8 cellular contexts compared by ENCODE assay signal in genomic region chr10:37976880-37977203, GRCh38. TPM values are rescaled to one million over a fixed set of nuclear protein-coding genes. Genes with fewer than 3 reads are reported as not detected.
DNase-seq lines count a peak whose midpoint lies in the region; ATAC-seq and TF ChIP-seq lines count a peak whose summit lies in the region.

No MANE protein-coding gene starts in this region.

- H3K4me1 ChIP-seq in BLaER1 treated with 17β-estradiol and CSF1 and Interleukin-3, amounts not matched to agents 10 nM and 100 nM, result peaks cover 10 to 22% (median 14%) of the 10 kb centered on the region in 10 experiments

- peak overlapping the region; percentile 45 to 94 (median 67) for H3K4me2 ChIP-seq in BLaER1 treated with 17β-estradiol and CSF1 and Interleukin-3, amounts not matched to agents 10 nM and 100 nM

- peak overlapping the region; percentile 72 to 95 (median 80) for H3K4me3 ChIP-seq in BLaER1 treated with 17β-estradiol and CSF1 and Interleukin-3, amounts not matched to agents 10 nM and 100 nM
- H3K4me3 ChIP-seq in cardiac fibroblast (replicated peaks in 1 of 2; ENCODE audit: low read depth in 2 of 2, low read length in 2 of 2), result peak overlapping the region; percentile 71 to 76

- peaks cover 1 to 20% (median 12%) of the 10 kb centered on the region in 11 experiments; a peak in 19 of 22 replicates for H3K9me3 ChIP-seq in BLaER1 treated with 17β-estradiol and CSF1 and Interleukin-3, amounts not matched to agents 10 nM and 100 nM (replicated peaks in 1 of 11)

- TF ChIP-seq CTCF in cardiac fibroblast (IDR thresholded peaks at IDR 0.05; ENCODE audit: low read depth, low read length) (no peak), GM13976 (IDR thresholded peaks at IDR 0.05; ENCODE audit: borderline replicate concordance, control extremely low read depth, extremely low read depth, insufficient read depth, missing control alignments) (no peak)

- H3K9me3 Mint-ChIP-seq in natural killer cell treated with Interleukin-12 subunit alpha and Interleukin-12 subunit beta and Interleukin-15 and Interleukin-18, amount 100 ng/mL, for 72 hours, result no peaks in the 10 kb centered on the region

- in situ Hi-C loops in GM13976 (cut with MboI; ENCODE audit: low sequenced_read_pairs, unreplicated experiment), result no loop called here

- H3K27me3 ChIP-seq in BLaER1 treated with 17β-estradiol and CSF1 and Interleukin-3, amounts not matched to agents 10 nM and 100 nM, result no peaks in the 10 kb centered on the region

- H3K36me3 ChIP-seq in BLaER1 treated with 17β-estradiol and CSF1 and Interleukin-3, amounts not matched to agents 10 nM and 100 nM, result peaks cover 0 to under 1% (median 0%) of the 10 kb centered on the region in 11 experiments; a peak in 1 of 22 replicates

- H3K4me1 Mint-ChIP-seq in natural killer cell treated with Interleukin-12 subunit alpha and Interleukin-12 subunit beta and Interleukin-15 and Interleukin-18, amount 100 ng/mL, for 72 hours (ENCODE audit: low read depth in 2 of 2), result peaks cover 15 to 18% of the 10 kb centered on the region in 2 donors

- H3K27ac ChIP-seq in BLaER1 treated with 17β-estradiol and CSF1 and Interleukin-3, amounts not matched to agents 10 nM and 100 nM, result peak overlapping the region in 9 of 11 experiments; percentile 85 to 97 (median 90); a peak in 16 of 22 replicates

- no peaks in the 10 kb centered on the region for H4K20me1 ChIP-seq in BLaER1 treated with 17β-estradiol and CSF1 and Interleukin-3, amounts not matched to agents 10 nM and 100 nM

- peak overlapping the region; percentile 84 to 92 for H3K27ac Mint-ChIP-seq in natural killer cell treated with Interleukin-12 subunit alpha and Interleukin-12 subunit beta and Interleukin-15 and Interleukin-18, amount 100 ng/mL, for 72 hours

- ATAC-seq in HG03575 (IDR thresholded peaks at IDR 0.05; ENCODE audit: extremely low read depth, insufficient number of reproducible peaks, low FRiP score, unreplicated experiment), result peak; percentile 0
- ATAC-seq in natural killer cell treated with Interleukin-12 subunit alpha and Interleukin-12 subunit beta and Interleukin-15 and Interleukin-18, amount 100 ng/mL, for 72 hours, result no peak

- no peaks in the 10 kb centered on the region for H3K27me3 Mint-ChIP-seq in natural killer cell treated with Interleukin-12 subunit alpha and Interleukin-12 subunit beta and Interleukin-15 and Interleukin-18, amount 100 ng/mL, for 72 hours

- peak overlapping the region; percentile 84 to 98 (median 89); a peak in 21 of 22 replicates for H3K9ac ChIP-seq in BLaER1 treated with 17β-estradiol and CSF1 and Interleukin-3, amounts not matched to agents 10 nM and 100 nM

- DNase-seq in cardiac fibroblast (ENCODE audit: low read depth in 2 of 2) (no peak), AG20443 (ENCODE audit: low spot score) (no peak), GM13976 (ENCODE audit: low spot score) (no peak), NCI-H446 treated with DMSO at 0.1 percent for 48 hours (lab: John Stamatoyannopoulos, UW) (no peak), DMS 273 (lab: John Stamatoyannopoulos, UW; ENCODE audit: unreplicated experiment) (no peak)
- DNase-seq in natural killer cell treated with Interleukin-12 subunit alpha and Interleukin-12 subunit beta and Interleukin-15 and Interleukin-18, amount 100 ng/mL, for 72 hours (ENCODE audit: low spot score), result no peak

- no peaks in the 10 kb centered on the region for H3K36me3 Mint-ChIP-seq in natural killer cell treated with Interleukin-12 subunit alpha and Interleukin-12 subunit beta and Interleukin-15 and Interleukin-18, amount 100 ng/mL, for 72 hours

- peak overlapping the region; percentile 89 for H3K4me3 Mint-ChIP-seq in natural killer cell treated with Interleukin-12 subunit alpha and Interleukin-12 subunit beta and Interleukin-15 and Interleukin-18, amount 100 ng/mL, for 72 hours

RNA-seq across cellular contexts. Expression of gene ZNF25, which starts 0.4 kb away (rescaled TPM):
- 10 to 100 TPM in 1 of 2 donors, 1 to 10 TPM in 1; 4.7 to 10.5 TPM for total RNA-seq in natural killer cell treated with Interleukin-12 subunit alpha and Interleukin-12 subunit beta and Interleukin-15 and Interleukin-18, amount 100 ng/mL, for 72 hours

RNA-seq across cellular contexts. Expression of gene ZNF33A, which starts 33.6 kb away (rescaled TPM):
- total RNA-seq in natural killer cell treated with Interleukin-12 subunit alpha and Interleukin-12 subunit beta and Interleukin-15 and Interleukin-18, amount 100 ng/mL, for 72 hours, result 10 to 100 TPM; 26.4 to 29.6 TPM
